Comparison of ENCODE assay signal across 2 cellular contexts in the genomic region with DNA sequence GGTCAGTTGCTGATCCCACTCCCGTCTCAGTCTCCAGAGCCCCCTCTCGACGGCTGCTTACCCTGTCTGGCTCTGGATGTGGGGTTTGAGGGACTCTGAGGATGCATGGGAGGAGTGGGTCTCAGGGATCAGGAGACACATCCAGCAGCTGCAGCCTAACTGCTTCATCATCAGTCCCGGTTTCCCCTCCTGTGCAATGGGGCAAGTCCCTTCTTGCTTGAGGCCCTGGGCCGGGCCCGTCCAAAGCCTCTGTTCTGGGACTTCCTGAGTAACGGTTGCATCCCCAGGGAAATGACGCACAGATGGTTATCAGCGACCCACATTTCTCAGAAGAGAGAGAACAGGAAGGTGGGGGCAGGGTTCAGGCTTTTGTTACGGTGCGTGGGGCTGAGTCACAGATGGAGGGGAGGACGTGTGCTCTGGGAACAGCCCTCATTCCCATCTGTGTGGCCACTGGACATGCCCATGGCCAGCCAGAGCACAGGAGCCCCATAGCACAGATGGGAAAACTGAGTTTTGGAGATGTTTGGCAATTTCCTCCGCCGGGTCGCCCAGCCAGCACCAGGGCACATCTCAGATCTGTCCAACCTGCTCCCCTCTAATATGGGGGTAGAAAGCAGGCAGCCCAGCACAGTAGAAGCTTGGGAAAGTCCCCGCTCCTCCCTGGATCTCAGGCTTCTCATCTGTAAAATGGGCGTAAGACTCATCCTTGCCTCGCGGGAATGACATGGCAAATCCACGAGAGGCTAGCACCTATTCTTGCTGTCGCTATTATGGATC.
TF ChIP-seq lines count a peak whose summit lies in the region.

No MANE protein-coding gene starts in this region.

TF ChIP-seq in K562, 482 proteins besides CTCF, POLR2A, EP300 and RAD21 (continues in another document):
- TF ChIP-seq ZNF197 (CRISPR knock-in tag; IDR thresholded peaks at IDR 0.05; ENCODE audit: low read depth) (peak; percentile 62; the same call in 1 of the 2 replicates), ZNF639 (CRISPR knock-in tag; conservative IDR thresholded peaks at IDR 0.05 in 1 of 2, IDR thresholded peaks at IDR 0.05 in 1 of 2) (0 out of 4 replicates have a peak, but pooled peaks of 1 of the 2 experiments have one; percentile 49), ARNT (IDR thresholded peaks at IDR 0.05) (peak; percentile 83 to 91; a peak in 3 of 4 replicates), ELF1 (tag; IDR thresholded peaks at IDR 0.05) (peak; percentile 90), HDAC3 (IDR thresholded peaks at IDR 0.05; ENCODE audit: borderline replicate concordance, partially characterized antibody) (peak; percentile 69), MEF2D (tag; conservative IDR thresholded peaks at IDR 0.05; ENCODE audit: low read depth) (peak; percentile 57; the same call in 1 of the 2 replicates), TAL1 (IDR thresholded peaks at IDR 0.05) (peak; percentile 16; the same call in 1 of the 2 replicates), MYC (IDR thresholded peaks at IDR 0.05; ENCODE audit: low read depth, low read length) (peak; percentile 90), MYC (CRISPR knock-in tag; IDR thresholded peaks at IDR 0.05; ENCODE audit: borderline replicate concordance, low read depth) (no peak), ZBTB40 (IDR thresholded peaks at IDR 0.05) (peak; percentile 82), ZBTB40 (CRISPR knock-in tag; IDR thresholded peaks at IDR 0.05) (no peak), CCNT2 (IDR thresholded peaks at IDR 0.05; ENCODE audit: borderline replicate concordance, extremely low read depth, insufficient read length, low read depth, low read length) (peak; percentile 71), SP2 (IDR thresholded peaks at IDR 0.05; ENCODE audit: extremely low read depth, low read depth, low read length, poor library complexity, severe bottlenecking) (no peak)
- TF ChIP-seq, protein P1, sequence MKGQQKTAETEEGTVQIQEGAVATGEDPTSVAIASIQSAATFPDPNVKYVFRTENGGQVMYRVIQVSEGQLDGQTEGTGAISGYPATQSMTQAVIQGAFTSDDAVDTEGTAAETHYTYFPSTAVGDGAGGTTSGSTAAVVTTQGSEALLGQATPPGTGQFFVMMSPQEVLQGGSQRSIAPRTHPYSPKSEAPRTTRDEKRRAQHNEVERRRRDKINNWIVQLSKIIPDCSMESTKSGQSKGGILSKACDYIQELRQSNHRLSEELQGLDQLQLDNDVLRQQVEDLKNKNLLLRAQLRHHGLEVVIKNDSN (CRISPR knock-in tag; IDR thresholded peaks at IDR 0.05): no peak; the same call in 1 of the 2 replicates

TF ChIP-seq in HepG2, 621 proteins besides CTCF, POLR2A, EP300 and RAD21:
- TF ChIP-seq GABPB1 (CRISPR knock-in tag; IDR thresholded peaks at IDR 0.05): 0 out of 2 replicates have a peak, but pooled peaks have one; percentile 13
- peak; percentile 25; the same call in 1 of the 2 replicates for TF ChIP-seq ETV5 (CRISPR knock-in tag; IDR thresholded peaks at IDR 0.05; ENCODE audit: borderline replicate concordance)
- no peak for TF ChIP-seq SKI (IDR thresholded peaks at IDR 0.05; ENCODE audit: partially characterized antibody)
- 0 out of 2 replicates have a peak, but pooled peaks have one; percentile 33 for TF ChIP-seq ZMYM2 (CRISPR knock-in tag; IDR thresholded peaks at IDR 0.05)
- no peak for TF ChIP-seq MIXL1 (CRISPR knock-in tag; IDR thresholded peaks at IDR 0.05)
- no peak for TF ChIP-seq HMGA1 (CRISPR knock-in tag; conservative IDR thresholded peaks at IDR 0.05)
- TF ChIP-seq TARDBP (CRISPR knock-in tag; IDR thresholded peaks at IDR 0.05): no peak
- TF ChIP-seq, protein P2, sequence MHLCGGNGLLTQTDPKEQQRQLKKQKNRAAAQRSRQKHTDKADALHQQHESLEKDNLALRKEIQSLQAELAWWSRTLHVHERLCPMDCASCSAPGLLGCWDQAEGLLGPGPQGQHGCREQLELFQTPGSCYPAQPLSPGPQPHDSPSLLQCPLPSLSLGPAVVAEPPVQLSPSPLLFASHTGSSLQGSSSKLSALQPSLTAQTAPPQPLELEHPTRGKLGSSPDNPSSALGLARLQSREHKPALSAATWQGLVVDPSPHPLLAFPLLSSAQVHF (CRISPR knock-in tag; IDR thresholded peaks at IDR 0.05): no peak
- TF ChIP-seq ZNF253 (CRISPR knock-in tag; IDR thresholded peaks at IDR 0.05; ENCODE audit: borderline replicate concordance): no peak
- no peak for TF ChIP-seq ZNF296 (CRISPR knock-in tag; conservative IDR thresholded peaks at IDR 0.05)
- TF ChIP-seq ZNF710 (CRISPR knock-in tag; IDR thresholded peaks at IDR 0.05; ENCODE audit: borderline replicate concordance): no peak
- TF ChIP-seq MZF1 (CRISPR knock-in tag; IDR thresholded peaks at IDR 0.05; ENCODE audit: borderline replicate concordance): no peak
- TF ChIP-seq FOSL2 (CRISPR knock-in tag; IDR thresholded peaks at IDR 0.05): peak; percentile 64
- TF ChIP-seq PLSCR1 (CRISPR knock-in tag; IDR thresholded peaks at IDR 0.05; ENCODE audit: borderline replicate concordance): no peak
- TF ChIP-seq ZNF629 (CRISPR knock-in tag; conservative IDR thresholded peaks at IDR 0.05): peak; percentile 83
- no peak for TF ChIP-seq ZNF850 (CRISPR knock-in tag; conservative IDR thresholded peaks at IDR 0.05)
- TF ChIP-seq NCOA5 (CRISPR knock-in tag; IDR thresholded peaks at IDR 0.05): no peak
- TF ChIP-seq, protein P3, sequence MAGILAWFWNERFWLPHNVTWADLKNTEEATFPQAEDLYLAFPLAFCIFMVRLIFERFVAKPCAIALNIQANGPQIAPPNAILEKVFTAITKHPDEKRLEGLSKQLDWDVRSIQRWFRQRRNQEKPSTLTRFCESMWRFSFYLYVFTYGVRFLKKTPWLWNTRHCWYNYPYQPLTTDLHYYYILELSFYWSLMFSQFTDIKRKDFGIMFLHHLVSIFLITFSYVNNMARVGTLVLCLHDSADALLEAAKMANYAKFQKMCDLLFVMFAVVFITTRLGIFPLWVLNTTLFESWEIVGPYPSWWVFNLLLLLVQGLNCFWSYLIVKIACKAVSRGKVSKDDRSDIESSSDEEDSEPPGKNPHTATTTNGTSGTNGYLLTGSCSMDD (CRISPR knock-in tag; IDR thresholded peaks at IDR 0.05): no peak
- peak; percentile 67; the same call in 1 of the 2 replicates for TF ChIP-seq KDM1A (CRISPR knock-in tag; IDR thresholded peaks at IDR 0.05)
- TF ChIP-seq ZNF281 (CRISPR knock-in tag; IDR thresholded peaks at IDR 0.05; ENCODE audit: borderline replicate concordance): 0 out of 2 replicates have a peak, but pooled peaks have one; percentile 14
- TF ChIP-seq CREB1 (IDR thresholded peaks at IDR 0.05): no peak
- TF ChIP-seq CREB1 (CRISPR knock-in tag; IDR thresholded peaks at IDR 0.05): peak; percentile 30; the same call in 1 of the 2 replicates
- no peak for TF ChIP-seq SYNCRIP (IDR thresholded peaks at IDR 0.05; ENCODE audit: insufficient read depth, low read depth, low read length)
- TF ChIP-seq, protein P4, sequence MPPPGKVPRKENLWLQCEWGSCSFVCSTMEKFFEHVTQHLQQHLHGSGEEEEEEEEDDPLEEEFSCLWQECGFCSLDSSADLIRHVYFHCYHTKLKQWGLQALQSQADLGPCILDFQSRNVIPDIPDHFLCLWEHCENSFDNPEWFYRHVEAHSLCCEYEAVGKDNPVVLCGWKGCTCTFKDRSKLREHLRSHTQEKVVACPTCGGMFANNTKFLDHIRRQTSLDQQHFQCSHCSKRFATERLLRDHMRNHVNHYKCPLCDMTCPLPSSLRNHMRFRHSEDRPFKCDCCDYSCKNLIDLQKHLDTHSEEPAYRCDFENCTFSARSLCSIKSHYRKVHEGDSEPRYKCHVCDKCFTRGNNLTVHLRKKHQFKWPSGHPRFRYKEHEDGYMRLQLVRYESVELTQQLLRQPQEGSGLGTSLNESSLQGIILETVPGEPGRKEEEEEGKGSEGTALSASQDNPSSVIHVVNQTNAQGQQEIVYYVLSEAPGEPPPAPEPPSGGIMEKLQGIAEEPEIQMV (CRISPR knock-in tag; IDR thresholded peaks at IDR 0.05; ENCODE audit: low read depth): no peak
- TF ChIP-seq GABPA (IDR thresholded peaks at IDR 0.05; ENCODE audit: low read depth, low read length): no peak
- TF ChIP-seq GABPA (CRISPR knock-in tag; IDR thresholded peaks at IDR 0.05; ENCODE audit: low read depth): 0 out of 2 replicates have a peak, but pooled peaks have one; percentile 13
- no peak for TF ChIP-seq MTF2 (CRISPR knock-in tag; IDR thresholded peaks at IDR 0.05; ENCODE audit: borderline replicate concordance)
- no peak for TF ChIP-seq TOE1 (CRISPR knock-in tag; IDR thresholded peaks at IDR 0.05)
- TF ChIP-seq FOXP1 (IDR thresholded peaks at IDR 0.05): no peak
- TF ChIP-seq FOXP1 (CRISPR knock-in tag; IDR thresholded peaks at IDR 0.05): no peak
